20 cellular contexts compared by ENCODE assay signal in genomic region chr2:53438056-53438455, GRCh38.
"Had no signal": no experiment of that assay in that cellular context is flagged by ENCODE, and none has a peak within 500 bp of the region (broad histone marks: within the 10 kb centered on the region; RNA-seq: fewer than 3 reads in every experiment).

No MANE protein-coding gene starts in this region.

- H3K27ac Mint-ChIP-seq: activated T-helper 17 cell treated with anti-CD3 and anti-CD28 coated beads, Interleukin-2, amount 50 U/mL, for 72 hours; endodermal cell; immature natural killer cell; naive thymus-derived CD4-positive, alpha-beta T cell had no signal

- DNase-seq: activated naive CD4-positive, alpha-beta T cell treated with Interleukin-2 at 50 U/mL for 16 hours; anterior cingulate cortex; dorsolateral prefrontal cortex; endodermal cell; head of caudate nucleus; immature natural killer cell; midbrain; naive thymus-derived CD4-positive, alpha-beta T cell; stimulated activated CD4-positive, alpha-beta T cell treated with anti-CD3 and anti-CD28 coated beads, Interleukin-4, amount 100 ng/mL, for 4 hours; stimulated activated CD8-positive, alpha-beta memory T cell treated with anti-CD3 and anti-CD28 coated beads, Interleukin-4, amount 100 ng/mL, for 48 hours; stimulated activated naive CD4-positive, alpha-beta T cell treated with Interleukin-2 at 50 U/mL for 16 hours; substantia nigra; T-helper 9 cell; trophoblast cell had no signal

- H3K4me3 ChIP-seq: dorsolateral prefrontal cortex, skin epidermis had no signal

- H3K4me1 Mint-ChIP-seq: activated T-helper 17 cell treated with anti-CD3 and anti-CD28 coated beads, Interleukin-2, amount 50 U/mL, for 72 hours; immature natural killer cell; naive thymus-derived CD4-positive, alpha-beta T cell had no signal

- H3K27ac ChIP-seq: dorsolateral prefrontal cortex, parathyroid adenoma, skin epidermis had no signal

- H3K4me3 Mint-ChIP-seq: activated T-helper 17 cell treated with anti-CD3 and anti-CD28 coated beads, Interleukin-2, amount 50 U/mL, for 72 hours; endodermal cell; immature natural killer cell; naive thymus-derived CD4-positive, alpha-beta T cell had no signal

- H3K9me3 Mint-ChIP-seq: activated T-helper 17 cell treated with anti-CD3 and anti-CD28 coated beads, Interleukin-2, amount 50 U/mL, for 72 hours; endodermal cell; naive thymus-derived CD4-positive, alpha-beta T cell had no signal

- H3K4me1 ChIP-seq: parathyroid adenoma had no signal

- FAIRE-seq: bronchial epithelial cell, frontal cortex had no signal

- H3K36me3 Mint-ChIP-seq: immature natural killer cell; naive thymus-derived CD4-positive, alpha-beta T cell had no signal

- H3K9ac ChIP-seq: parathyroid adenoma had no signal

- H3K27me3 ChIP-seq: dorsolateral prefrontal cortex had no signal

- ATAC-seq: activated CD4-positive, CD25-positive, alpha-beta regulatory T cell treated with anti-CD3 and anti-CD28 coated beads, Interleukin-2, amount 50 U/mL, for 24 hours; activated T-helper 17 cell treated with anti-CD3 and anti-CD28 coated beads, Interleukin-2, amount 50 U/mL, for 72 hours; naive thymus-derived CD4-positive, alpha-beta T cell had no signal
